In genomic region chr14:93100570-93100969, GRCh38 we compare ENCODE assay signal across 24 cellular contexts. TPM values are rescaled to one million over a fixed set of nuclear protein-coding genes. Genes with fewer than 3 reads are reported as not detected.
A peak's percentile ranks its signal among the peaks of the same experiment; 100 is the strongest.
DNase-seq lines count a peak whose midpoint lies in the region; ATAC-seq and TF ChIP-seq lines count a peak whose summit lies in the region.
"Had no signal": no experiment of that assay in that cellular context is flagged by ENCODE, and none has a peak within 500 bp of the region (broad histone marks: within the 10 kb centered on the region; RNA-seq: fewer than 3 reads in every experiment).

No MANE protein-coding gene starts in this region.

- H3K36me3 ChIP-seq in body of pancreas (replicated peaks in 1 of 2; ENCODE audit: insufficient read depth in 1 of 2, low read depth in 2 of 2): no peaks in the 10 kb centered on the region
- H3K36me3 ChIP-seq: esophagus squamous epithelium, spleen, suprapubic skin, vagina had no signal

- peaks cover 40% of the 10 kb centered on the region for H3K4me1 Mint-ChIP-seq in activated naive CD8-positive, alpha-beta T cell (ENCODE audit: low read depth)
- peaks cover 47% of the 10 kb centered on the region for H3K4me1 Mint-ChIP-seq in activated naive CD8-positive, alpha-beta T cell treated with anti-CD3 and anti-CD28 coated beads, Interleukin-2, amount 50 U/mL, for 24 hours

- no peaks in the 10 kb centered on the region for H3K36me3 Mint-ChIP-seq in activated naive CD8-positive, alpha-beta T cell
- H3K36me3 Mint-ChIP-seq in activated naive CD8-positive, alpha-beta T cell treated with anti-CD3 and anti-CD28 coated beads, Interleukin-2, amount 50 U/mL, for 24 hours (ENCODE audit: low read depth): no peaks in the 10 kb centered on the region

- DNase-seq in activated naive CD8-positive, alpha-beta T cell treated with anti-CD3 and anti-CD28 coated beads, Interleukin-2, amount 50 U/mL, for 24 hours: no peak
- DNase-seq in NCI-H69 (lab: John Stamatoyannopoulos, UW) (peak; percentile 59), foreskin keratinocyte (peak in 1 of 2 donors; percentile 51), RKO (ENCODE audit: low spot score) (no peak), body of pancreas (no peak), NCI-H2107 treated with DMSO at 0.1 percent for 48 hours (lab: John Stamatoyannopoulos, UW; ENCODE audit: unreplicated experiment) (no peak)
- DNase-seq: ACHN; activated CD4-positive, alpha-beta T cell treated with anti-CD3 and anti-CD28 coated beads, Interleukin-2, amount 10 ng/mL, durations not matched to agents 24 days and 14 days; activated CD8-positive, alpha-beta memory T cell treated with anti-CD3 and anti-CD28 coated beads, Interleukin-2, amount 50 U/mL, for 48 hours; activated effector memory CD4-positive, alpha-beta T cell treated with anti-CD3 and anti-CD28 coated beads, Interleukin-2, amount 50 U/mL, for 16 hours; anterior cingulate cortex; CD4-positive, alpha-beta T cell; cerebellar nuclear complex; effector CD8-positive, alpha-beta T cell; esophagus squamous epithelium; KBM-7; NCI-H1048; NCI-H2029 treated with DMSO at 0.1 percent for 48 hours; nucleus accumbens; spleen had no signal

- peaks cover 24% of the 10 kb centered on the region for H3K4me1 ChIP-seq in foreskin keratinocyte
- peaks cover 41% of the 10 kb centered on the region for H3K4me1 ChIP-seq in body of pancreas

- H3K27me3 Mint-ChIP-seq in activated naive CD8-positive, alpha-beta T cell: no peaks in the 10 kb centered on the region
- no peaks in the 10 kb centered on the region for H3K27me3 Mint-ChIP-seq in activated naive CD8-positive, alpha-beta T cell treated with anti-CD3 and anti-CD28 coated beads, Interleukin-2, amount 50 U/mL, for 24 hours
- H3K27me3 Mint-ChIP-seq: activated CD4-positive, alpha-beta T cell treated with anti-CD3 and anti-CD28 coated beads, Interleukin-2, amount 10 ng/mL, durations not matched to agents 24 days and 14 days; CD4-positive, alpha-beta T cell had no signal

- peak overlapping the region; percentile 23 for H3K27ac ChIP-seq in foreskin keratinocyte
- no peak overlapping the region for H3K27ac ChIP-seq in body of pancreas
- H3K27ac ChIP-seq: esophagus squamous epithelium, suprapubic skin, vagina had no signal

- TF ChIP-seq CTCF in foreskin keratinocyte (conservative IDR thresholded peaks at IDR 0.05) (no peak), body of pancreas (IDR thresholded peaks at IDR 0.05) (no peak)

- ATAC-seq in activated naive CD8-positive, alpha-beta T cell treated with anti-CD3 and anti-CD28 coated beads, Interleukin-2, amount 50 U/mL, for 24 hours: no peak
- ATAC-seq in foreskin keratinocyte: peak; percentile 77
- no peak for ATAC-seq in body of pancreas
- ATAC-seq in HG02852 (IDR thresholded peaks at IDR 0.05; ENCODE audit: unreplicated experiment): no peak

- intact Hi-C loops in body of pancreas (cut with DNase I): no loop called here

- H3K4me3 ChIP-seq in body of pancreas: no peak overlapping the region
- H3K4me3 ChIP-seq: esophagus squamous epithelium, spleen, suprapubic skin, vagina had no signal

- H3K27me3 ChIP-seq in foreskin keratinocyte (no peaks in the 10 kb centered on the region), body of pancreas (no peaks in the 10 kb centered on the region)
- H3K27me3 ChIP-seq: esophagus squamous epithelium, spleen, suprapubic skin, vagina had no signal

- H3K4me3 Mint-ChIP-seq in activated naive CD8-positive, alpha-beta T cell: no peak overlapping the region
- H3K4me3 Mint-ChIP-seq in activated naive CD8-positive, alpha-beta T cell treated with anti-CD3 and anti-CD28 coated beads, Interleukin-2, amount 50 U/mL, for 24 hours: no peak overlapping the region
- H3K4me3 Mint-ChIP-seq: activated CD4-positive, alpha-beta T cell treated with anti-CD3 and anti-CD28 coated beads, Interleukin-2, amount 10 ng/mL, durations not matched to agents 24 days and 14 days; CD4-positive, alpha-beta T cell had no signal

- WGBS in body of pancreas, 2 donors: 79 to 89% methylated on average over 4 to 7 of the region's 7 CpGs

- no peaks in the 10 kb centered on the region for H3K9me3 Mint-ChIP-seq in activated naive CD8-positive, alpha-beta T cell (ENCODE audit: low read depth)
- no peaks in the 10 kb centered on the region for H3K9me3 Mint-ChIP-seq in activated naive CD8-positive, alpha-beta T cell treated with anti-CD3 and anti-CD28 coated beads, Interleukin-2, amount 50 U/mL, for 24 hours
- H3K9me3 Mint-ChIP-seq: activated CD4-positive, alpha-beta T cell treated with anti-CD3 and anti-CD28 coated beads, Interleukin-2, amount 10 ng/mL, durations not matched to agents 24 days and 14 days; CD4-positive, alpha-beta T cell had no signal

- H3K27ac Mint-ChIP-seq in activated naive CD8-positive, alpha-beta T cell: peak overlapping the region; percentile 41
- H3K27ac Mint-ChIP-seq in activated naive CD8-positive, alpha-beta T cell treated with anti-CD3 and anti-CD28 coated beads, Interleukin-2, amount 50 U/mL, for 24 hours: no peak overlapping the region
- H3K27ac Mint-ChIP-seq: CD4-positive, alpha-beta T cell had no signal

- TF ChIP-seq POLR2A in body of pancreas (IDR thresholded peaks at IDR 0.05): no peak

- no peaks in the 10 kb centered on the region for H3K9me3 ChIP-seq in body of pancreas
- H3K9me3 ChIP-seq: esophagus squamous epithelium, spleen, suprapubic skin, vagina had no signal

RNA-seq across cellular contexts. Expression of gene ITPK1, which starts 15.2 kb away (rescaled TPM):
- total RNA-seq in foreskin keratinocyte: 77.9 and 94.3 TPM in 2 replicates
- polyA plus RNA-seq in foreskin keratinocyte: 55.4 and 75.3 TPM in 2 replicates
- total RNA-seq in body of pancreas: 10 to 100 TPM; 30.1 to 32.6 TPM
